Comparison of ENCODE assay signal across 1 cellular context in the genomic region with DNA sequence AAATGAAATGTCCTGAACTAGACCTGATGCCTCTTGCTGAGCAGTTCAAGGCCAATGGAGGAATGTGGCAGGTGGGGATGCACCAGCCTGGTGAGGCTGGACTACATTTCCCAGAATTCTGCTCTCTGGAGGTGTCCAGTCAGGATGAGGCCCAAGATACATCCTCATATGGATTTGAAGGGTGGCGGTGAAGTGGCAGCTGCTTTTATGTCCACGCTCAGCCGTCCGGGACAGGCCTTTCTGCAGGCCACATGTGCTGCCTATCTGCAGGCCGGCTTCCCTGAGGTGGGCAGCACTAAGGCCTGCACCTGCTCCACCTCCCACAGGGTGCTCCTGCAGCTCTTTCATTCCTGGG.
TF ChIP-seq lines count a peak whose summit lies in the region.

No MANE protein-coding gene starts in this region.

TF ChIP-seq in GM23338, 12 proteins besides CTCF, POLR2A, EP300 and RAD21 (continued from another document):
- TF ChIP-seq, protein P1, sequence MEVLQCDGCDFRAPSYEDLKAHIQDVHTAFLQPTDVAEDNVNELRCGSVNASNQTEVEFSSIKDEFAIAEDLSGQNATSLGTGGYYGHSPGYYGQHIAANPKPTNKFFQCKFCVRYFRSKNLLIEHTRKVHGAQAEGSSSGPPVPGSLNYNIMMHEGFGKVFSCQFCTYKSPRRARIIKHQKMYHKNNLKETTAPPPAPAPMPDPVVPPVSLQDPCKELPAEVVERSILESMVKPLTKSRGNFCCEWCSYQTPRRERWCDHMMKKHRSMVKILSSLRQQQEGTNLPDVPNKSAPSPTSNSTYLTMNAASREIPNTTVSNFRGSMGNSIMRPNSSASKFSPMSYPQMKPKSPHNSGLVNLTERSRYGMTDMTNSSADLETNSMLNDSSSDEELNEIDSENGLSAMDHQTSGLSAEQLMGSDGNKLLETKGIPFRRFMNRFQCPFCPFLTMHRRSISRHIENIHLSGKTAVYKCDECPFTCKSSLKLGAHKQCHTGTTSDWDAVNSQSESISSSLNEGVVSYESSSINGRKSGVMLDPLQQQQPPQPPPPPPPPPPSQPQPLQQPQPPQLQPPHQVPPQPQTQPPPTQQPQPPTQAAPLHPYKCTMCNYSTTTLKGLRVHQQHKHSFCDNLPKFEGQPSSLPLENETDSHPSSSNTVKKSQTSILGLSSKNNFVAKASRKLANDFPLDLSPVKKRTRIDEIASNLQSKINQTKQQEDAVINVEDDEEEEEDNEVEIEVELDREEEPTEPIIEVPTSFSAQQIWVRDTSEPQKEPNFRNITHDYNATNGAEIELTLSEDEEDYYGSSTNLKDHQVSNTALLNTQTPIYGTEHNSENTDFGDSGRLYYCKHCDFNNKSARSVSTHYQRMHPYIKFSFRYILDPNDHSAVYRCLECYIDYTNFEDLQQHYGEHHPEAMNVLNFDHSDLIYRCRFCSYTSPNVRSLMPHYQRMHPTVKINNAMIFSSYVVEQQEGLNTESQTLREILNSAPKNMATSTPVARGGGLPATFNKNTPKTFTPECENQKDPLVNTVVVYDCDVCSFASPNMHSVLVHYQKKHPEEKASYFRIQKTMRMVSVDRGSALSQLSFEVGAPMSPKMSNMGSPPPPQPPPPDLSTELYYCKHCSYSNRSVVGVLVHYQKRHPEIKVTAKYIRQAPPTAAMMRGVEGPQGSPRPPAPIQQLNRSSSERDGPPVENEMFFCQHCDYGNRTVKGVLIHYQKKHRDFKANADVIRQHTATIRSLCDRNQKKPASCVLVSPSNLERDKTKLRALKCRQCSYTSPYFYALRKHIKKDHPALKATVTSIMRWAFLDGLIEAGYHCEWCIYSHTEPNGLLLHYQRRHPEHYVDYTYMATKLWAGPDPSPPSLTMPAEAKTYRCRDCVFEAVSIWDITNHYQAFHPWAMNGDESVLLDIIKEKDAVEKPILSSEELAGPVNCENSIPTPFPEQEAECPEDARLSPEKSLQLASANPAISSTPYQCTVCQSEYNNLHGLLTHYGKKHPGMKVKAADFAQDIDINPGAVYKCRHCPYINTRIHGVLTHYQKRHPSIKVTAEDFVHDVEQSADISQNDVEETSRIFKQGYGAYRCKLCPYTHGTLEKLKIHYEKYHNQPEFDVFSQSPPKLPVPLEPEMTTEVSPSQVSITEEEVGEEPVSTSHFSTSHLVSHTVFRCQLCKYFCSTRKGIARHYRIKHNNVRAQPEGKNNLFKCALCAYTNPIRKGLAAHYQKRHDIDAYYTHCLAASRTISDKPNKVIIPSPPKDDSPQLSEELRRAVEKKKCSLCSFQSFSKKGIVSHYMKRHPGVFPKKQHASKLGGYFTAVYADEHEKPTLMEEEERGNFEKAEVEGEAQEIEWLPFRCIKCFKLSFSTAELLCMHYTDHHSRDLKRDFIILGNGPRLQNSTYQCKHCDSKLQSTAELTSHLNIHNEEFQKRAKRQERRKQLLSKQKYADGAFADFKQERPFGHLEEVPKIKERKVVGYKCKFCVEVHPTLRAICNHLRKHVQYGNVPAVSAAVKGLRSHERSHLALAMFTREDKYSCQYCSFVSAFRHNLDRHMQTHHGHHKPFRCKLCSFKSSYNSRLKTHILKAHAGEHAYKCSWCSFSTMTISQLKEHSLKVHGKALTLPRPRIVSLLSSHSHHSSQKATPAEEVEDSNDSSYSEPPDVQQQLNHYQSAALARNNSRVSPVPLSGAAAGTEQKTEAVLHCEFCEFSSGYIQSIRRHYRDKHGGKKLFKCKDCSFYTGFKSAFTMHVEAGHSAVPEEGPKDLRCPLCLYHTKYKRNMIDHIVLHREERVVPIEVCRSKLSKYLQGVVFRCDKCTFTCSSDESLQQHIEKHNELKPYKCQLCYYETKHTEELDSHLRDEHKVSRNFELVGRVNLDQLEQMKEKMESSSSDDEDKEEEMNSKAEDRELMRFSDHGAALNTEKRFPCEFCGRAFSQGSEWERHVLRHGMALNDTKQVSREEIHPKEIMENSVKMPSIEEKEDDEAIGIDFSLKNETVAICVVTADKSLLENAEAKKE (CRISPR knock-in tag; IDR thresholded peaks at IDR 0.05): no peak
- no peak for TF ChIP-seq STAT1 (IDR thresholded peaks at IDR 0.05; ENCODE audit: unreplicated experiment)
- TF ChIP-seq ZNF114 (CRISPR knock-in tag; IDR thresholded peaks at IDR 0.05): no peak
- no peak for TF ChIP-seq POLR2AphosphoS5 (IDR thresholded peaks at IDR 0.05; ENCODE audit: low read depth)
- TF ChIP-seq, protein P2, sequence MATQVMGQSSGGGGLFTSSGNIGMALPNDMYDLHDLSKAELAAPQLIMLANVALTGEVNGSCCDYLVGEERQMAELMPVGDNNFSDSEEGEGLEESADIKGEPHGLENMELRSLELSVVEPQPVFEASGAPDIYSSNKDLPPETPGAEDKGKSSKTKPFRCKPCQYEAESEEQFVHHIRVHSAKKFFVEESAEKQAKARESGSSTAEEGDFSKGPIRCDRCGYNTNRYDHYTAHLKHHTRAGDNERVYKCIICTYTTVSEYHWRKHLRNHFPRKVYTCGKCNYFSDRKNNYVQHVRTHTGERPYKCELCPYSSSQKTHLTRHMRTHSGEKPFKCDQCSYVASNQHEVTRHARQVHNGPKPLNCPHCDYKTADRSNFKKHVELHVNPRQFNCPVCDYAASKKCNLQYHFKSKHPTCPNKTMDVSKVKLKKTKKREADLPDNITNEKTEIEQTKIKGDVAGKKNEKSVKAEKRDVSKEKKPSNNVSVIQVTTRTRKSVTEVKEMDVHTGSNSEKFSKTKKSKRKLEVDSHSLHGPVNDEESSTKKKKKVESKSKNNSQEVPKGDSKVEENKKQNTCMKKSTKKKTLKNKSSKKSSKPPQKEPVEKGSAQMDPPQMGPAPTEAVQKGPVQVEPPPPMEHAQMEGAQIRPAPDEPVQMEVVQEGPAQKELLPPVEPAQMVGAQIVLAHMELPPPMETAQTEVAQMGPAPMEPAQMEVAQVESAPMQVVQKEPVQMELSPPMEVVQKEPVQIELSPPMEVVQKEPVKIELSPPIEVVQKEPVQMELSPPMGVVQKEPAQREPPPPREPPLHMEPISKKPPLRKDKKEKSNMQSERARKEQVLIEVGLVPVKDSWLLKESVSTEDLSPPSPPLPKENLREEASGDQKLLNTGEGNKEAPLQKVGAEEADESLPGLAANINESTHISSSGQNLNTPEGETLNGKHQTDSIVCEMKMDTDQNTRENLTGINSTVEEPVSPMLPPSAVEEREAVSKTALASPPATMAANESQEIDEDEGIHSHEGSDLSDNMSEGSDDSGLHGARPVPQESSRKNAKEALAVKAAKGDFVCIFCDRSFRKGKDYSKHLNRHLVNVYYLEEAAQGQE (IDR thresholded peaks at IDR 0.05; ENCODE audit: unreplicated experiment): no peak
- no peak for TF ChIP-seq CREB1 (CRISPR knock-in tag; IDR thresholded peaks at IDR 0.05; ENCODE audit: low read depth)
- no peak for TF ChIP-seq EZH2phosphoT487 (IDR thresholded peaks at IDR 0.05; ENCODE audit: unreplicated experiment)
- TF ChIP-seq NANOG (IDR thresholded peaks at IDR 0.05; ENCODE audit: borderline replicate concordance): no peak
